In genomic region chr14:104752735-104753527, GRCh38 we compare ENCODE assay signal across 8 cellular contexts. TPM values are rescaled to one million over a fixed set of nuclear protein-coding genes. Genes with fewer than 3 reads are reported as not detected.
A peak's percentile ranks its signal among the peaks of the same experiment; 100 is the strongest.
DNase-seq lines count a peak whose midpoint lies in the region; ATAC-seq, FAIRE-seq and TF ChIP-seq lines count a peak whose summit lies in the region.

Gene SIVA1, plus strand, starts transcription at chr14:104753147. Its CDS starts 55 bp downstream, at chr14:104753202.

- H3K27ac ChIP-seq in OCI-LY3 (ENCODE audit: low read length) (peak within 1 kb of the TSS; percentile 85), mesodermal cell (ENCODE audit: low read depth, low read length, severe bottlenecking) (peak within 1 kb of the TSS; percentile 95)

- 0% methylated on average over 66 to 84 of the region's 95 CpGs for WGBS in mesodermal cell (ENCODE audit: insufficient coverage in 2 of 2), 2 experiments

- H3K9me3 ChIP-seq in OCI-LY3 (ENCODE audit: insufficient read depth, low read length) (no peaks in the 10 kb centered on the region), mesodermal cell (ENCODE audit: control insufficient read depth, low read length) (peaks cover 5% of the 10 kb centered on the region)

- DNase-seq in D341Med (ENCODE audit: low spot score), result peak; percentile 99
- DNase-seq in HuH-7 (ENCODE audit: low spot score), result peak; percentile 97
- peak; percentile 100 for DNase-seq in activated CD8-positive, alpha-beta memory T cell treated with anti-CD3 and anti-CD28 coated beads, Interleukin-2, amount 50 U/mL, for 48 hours
- DNase-seq in stimulated activated CD8-positive, alpha-beta memory T cell treated with anti-CD3 and anti-CD28 coated beads, Interleukin-15, amount 100 ng/mL, for 4 hours (ENCODE audit: low read depth in 2 of 2), result peak; percentile 98 to 99

- peaks cover 10% of the 10 kb centered on the region for H3K36me3 ChIP-seq in OCI-LY3 (replicated peaks; ENCODE audit: low read depth, low read length)
- H3K36me3 ChIP-seq in mesodermal cell (ENCODE audit: control insufficient read depth, insufficient read depth, low read length), result peaks cover 34% of the 10 kb centered on the region

- H4K20me1 ChIP-seq in OCI-LY3 (ENCODE audit: insufficient read depth, low read length), result no peaks in the 10 kb centered on the region; the same call in 1 of the 2 replicates

- no peak for TF ChIP-seq CTCF in OCI-LY3 (IDR thresholded peaks at IDR 0.05; ENCODE audit: low read depth, low read length)

- peak; percentile 94 for FAIRE-seq in endometrium (lab: Jason Lieb, UNC)

- H3K4me3 ChIP-seq in OCI-LY3 (ENCODE audit: low read length), result peak within 1 kb of the TSS; percentile 94
- peak within 1 kb of the TSS; percentile 81 for H3K4me3 ChIP-seq in mesodermal cell (ENCODE audit: extremely low read depth, insufficient read depth, low read length, poor library complexity, severe bottlenecking)

- H2AFZ ChIP-seq in OCI-LY3 (ENCODE audit: low read depth, low read length), result peak within 1 kb of the TSS; percentile 93; the same call in 1 of the 2 replicates

- H3K9ac ChIP-seq in OCI-LY3 (ENCODE audit: low read length), result peak within 1 kb of the TSS; percentile 89

- H3K4me1 ChIP-seq in OCI-LY3 (ENCODE audit: low read length), result peaks cover 19% of the 10 kb centered on the region
- peaks cover 23% of the 10 kb centered on the region for H3K4me1 ChIP-seq in mesodermal cell (ENCODE audit: control insufficient read depth, insufficient read depth, low read length, poor library complexity, severe bottlenecking)

- no peaks in the 10 kb centered on the region for H3K27me3 ChIP-seq in OCI-LY3 (ENCODE audit: low read depth, low read length)

- peak within 1 kb of the TSS; percentile 95 for H3K4me2 ChIP-seq in OCI-LY3 (ENCODE audit: low read length)

- H3K79me2 ChIP-seq in OCI-LY3 (ENCODE audit: low read length), result peaks cover 45% of the 10 kb centered on the region

- peak; percentile 81 for ATAC-seq in GM21515 (IDR thresholded peaks at IDR 0.05; ENCODE audit: unreplicated experiment)

RNA-seq across cellular contexts. Expression of gene SIVA1, which starts in this region (rescaled TPM):
- polyA plus RNA-seq in mesodermal cell (2013, experiment 1 of 2), result 95.2 TPM
- polyA plus RNA-seq in mesodermal cell (2013, experiment 2 of 2), result 79.0 TPM

Comparison
In these comparisons a context has a peak if more than half of its experiments do, and no peak if none do; other contexts are left out.
1. Peak in every context shown above with its lines: DNase-seq, ATAC-seq, H3K4me3 ChIP-seq and H3K27ac ChIP-seq.